ENCODE assay signal across 14 cellular contexts in the genomic region with DNA sequence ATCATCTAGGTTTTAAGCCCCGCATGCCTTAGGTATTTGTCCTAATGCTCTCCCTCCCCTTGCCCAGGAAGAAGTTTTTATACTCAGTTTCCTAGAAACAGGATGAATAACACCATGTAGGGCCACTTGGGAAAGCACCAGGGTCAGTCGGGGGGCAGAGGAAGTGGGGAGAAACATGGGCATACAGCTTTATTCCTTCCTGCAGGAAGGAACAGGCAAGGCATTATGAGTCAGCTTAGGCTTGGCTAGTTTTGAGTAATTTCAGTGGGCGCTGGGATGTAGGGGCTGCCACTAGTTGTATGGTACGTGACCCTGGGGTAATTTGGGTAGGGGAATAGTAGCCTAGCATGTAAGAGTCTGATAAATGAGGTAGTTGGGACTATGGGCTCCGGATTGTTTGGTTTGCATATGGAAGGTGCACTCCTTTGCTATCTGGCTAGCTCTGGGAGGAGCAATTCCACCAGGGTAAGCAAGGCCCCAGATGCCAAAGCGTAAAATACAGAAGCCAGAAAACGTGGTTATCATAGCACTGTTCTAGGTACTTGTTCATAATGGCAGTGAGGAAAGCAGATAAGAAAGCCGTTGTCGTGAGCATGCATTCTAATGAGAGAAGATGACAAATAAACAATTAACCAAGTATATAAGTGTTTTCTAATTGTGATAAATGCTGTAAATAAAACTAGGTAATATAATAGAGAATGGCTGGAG. TPM values are rescaled to one million over a fixed set of nuclear protein-coding genes. Genes with fewer than 3 reads are reported as not detected.
DNase-seq lines count a peak whose midpoint lies in the region; TF ChIP-seq lines count a peak whose summit lies in the region.
"Had no signal": no experiment of that assay in that cellular context is flagged by ENCODE, and none has a peak within 500 bp of the region (broad histone marks: within the 10 kb centered on the region; RNA-seq: fewer than 3 reads in every experiment).

No MANE protein-coding gene starts in this region.

- H3K4me1 ChIP-seq in thyroid gland (peaks cover 0 to 14% of the 10 kb centered on the region in 2 donors), Karpas-422 (ENCODE audit: low read length) (no peaks in the 10 kb centered on the region)

- H3K27ac ChIP-seq in coronary artery (no peak overlapping the region), thyroid gland (no peak overlapping the region), Karpas-422 (ENCODE audit: low read length) (no peak overlapping the region)
- H3K27ac ChIP-seq: cardiac muscle cell, tibial artery had no signal

- H3K79me2 ChIP-seq in Karpas-422 (ENCODE audit: low read length), result no peaks in the 10 kb centered on the region

- DNase-seq in A172 (ENCODE audit: low spot score) (peak; percentile 88), GF-D8 (lab: John Stamatoyannopoulos, UW) (peak; percentile 13), UCSD-AML1 (lab: John Stamatoyannopoulos, UW; ENCODE audit: unreplicated experiment) (peak; percentile 64), glomerular visceral epithelial cell (ENCODE audit: extremely low spot score) (peak; percentile 86), middle frontal gyrus (ENCODE audit: extremely low spot score, low spot score) (no peak), coronary artery (ENCODE audit: low spot score) (no peak), thyroid gland (no peak), Karpas-422 (no peak)
- DNase-seq: naive B cell; NCI-H187 treated with DMSO at 0.1 percent for 48 hours; RPMI8226; stimulated activated CD4-positive, alpha-beta T cell treated with anti-CD3 and anti-CD28 coated beads, Interleukin-4, amount 100 ng/mL, for 1 hour; tibial artery had no signal

- TF ChIP-seq POLR2A in thyroid gland (IDR thresholded peaks at IDR 0.05), result no peak

- intact Hi-C loops in thyroid gland (cut with DNase I), result no loop called here

- H3K27me3 ChIP-seq in thyroid gland (no peaks in the 10 kb centered on the region), Karpas-422 (ENCODE audit: low read length) (no peaks in the 10 kb centered on the region)
- H3K27me3 ChIP-seq: cardiac muscle cell, tibial artery had no signal

- no peak overlapping the region for H3K4me2 ChIP-seq in Karpas-422 (ENCODE audit: low read depth, low read length, poor library complexity, severe bottlenecking)

- H3K9me3 ChIP-seq in thyroid gland (no peaks in the 10 kb centered on the region), Karpas-422 (ENCODE audit: low read length) (no peaks in the 10 kb centered on the region)
- H3K9me3 ChIP-seq: tibial artery had no signal

- WGBS in thyroid gland, 2 donors, result 79 to 81% methylated on average over 9 of the region's 9 CpGs

- no peaks in the 10 kb centered on the region for H3K9me2 ChIP-seq in Karpas-422 (replicated peaks; ENCODE audit: insufficient read depth, low read length)

- TF ChIP-seq CTCF in coronary artery (IDR thresholded peaks at IDR 0.05) (no peak), thyroid gland (IDR thresholded peaks at IDR 0.05) (no peak)

- no peak overlapping the region for H3K9ac ChIP-seq in Karpas-422 (ENCODE audit: low read length)

- H3K4me3 ChIP-seq in coronary artery, result no peak overlapping the region
- no peak overlapping the region for H3K4me3 ChIP-seq in thyroid gland (replicated peaks in 1 of 3)
- no peak overlapping the region for H3K4me3 ChIP-seq in Karpas-422 (ENCODE audit: low read length)
- H3K4me3 ChIP-seq: cardiac muscle cell, tibial artery had no signal

- peaks cover 23% of the 10 kb centered on the region; the same call in 1 of the 2 replicates for H4K20me1 ChIP-seq in Karpas-422 (ENCODE audit: insufficient read depth, low read depth, low read length)

- H2AFZ ChIP-seq in Karpas-422 (ENCODE audit: low read length), result no peak overlapping the region

- H3K36me3 ChIP-seq in thyroid gland (no peaks in the 10 kb centered on the region), Karpas-422 (ENCODE audit: insufficient read depth, low read length) (no peaks in the 10 kb centered on the region)
- H3K36me3 ChIP-seq: cardiac muscle cell, tibial artery had no signal

RNA-seq across cellular contexts. Expression of a gene that starts 24.8 kb away (rescaled TPM):
- 17.9 and 18.3 TPM in 2 replicates for total RNA-seq in A172 (2014; rRNA removed; shearing (Covaris generic))
- total RNA-seq in thyroid gland, result 10 to 100 TPM; 11.5 to 29.3 (median 17.9) TPM
- 2.9 and 10.7 TPM in 2 replicates for total RNA-seq in Karpas-422 (2014; rRNA removed; shearing (Covaris generic); ENCODE audit: low replicate concordance)

Comparison
In these comparisons a context has a peak if more than half of its experiments do, and no peak if none do; other contexts are left out.
1. DNase-seq: peak in A172 (single experiment), GF-D8 (single experiment), UCSD-AML1 (single experiment) and glomerular visceral epithelial cell (single experiment); none in middle frontal gyrus (single experiment), coronary artery (single experiment), thyroid gland (0 of 2) and Karpas-422 (single experiment).